17 cellular contexts compared by ENCODE assay signal in genomic region chr1:52426391-52426790, GRCh38. TPM values are rescaled to one million over a fixed set of nuclear protein-coding genes. Genes with fewer than 3 reads are reported as not detected.
A peak's percentile ranks its signal among the peaks of the same experiment; 100 is the strongest.
DNase-seq lines count a peak whose midpoint lies in the region; TF ChIP-seq lines count a peak whose summit lies in the region.
"Had no signal": no experiment of that assay in that cellular context is flagged by ENCODE, and none has a peak within 500 bp of the region (broad histone marks: within the 10 kb centered on the region; RNA-seq: fewer than 3 reads in every experiment).

No MANE protein-coding gene starts in this region.

- H3K36me3 ChIP-seq in GM23248 (ENCODE audit: low read depth), result peaks cover 27% of the 10 kb centered on the region
- peaks cover 17 to 52% of the 10 kb centered on the region in 2 experiments for H3K36me3 ChIP-seq in mesenchymal stem cell (ENCODE audit: control insufficient read depth in 1 of 2, insufficient read depth in 2 of 2, low read depth in 1 of 2, low read length in 2 of 2)
- peaks cover 29 to 55% (median 54%) of the 10 kb centered on the region in 3 donors for H3K36me3 ChIP-seq in tibial artery

- no peak overlapping the region for H3K4me3 ChIP-seq in AG10803 (ENCODE audit: low read length)
- no peak overlapping the region for H3K4me3 ChIP-seq in GM23248
- H3K4me3 ChIP-seq in mesenchymal stem cell (ENCODE audit: insufficient read depth in 1 of 2, low read depth in 1 of 2, low read length in 2 of 2), result no peak overlapping the region
- no peak overlapping the region for H3K4me3 ChIP-seq in tibial artery
- H3K4me3 ChIP-seq in coronary artery, result no peak overlapping the region
- H3K4me3 ChIP-seq: adrenal gland, SJCRH30 had no signal

- H4K20me1 ChIP-seq in GM23248 (ENCODE audit: insufficient read depth), result no peaks in the 10 kb centered on the region

- H3K9me3 ChIP-seq in GM23248 (ENCODE audit: low read depth) (no peaks in the 10 kb centered on the region), mesenchymal stem cell (ENCODE audit: control insufficient read depth, low read length) (no peaks in the 10 kb centered on the region), tibial artery (no peaks in the 10 kb centered on the region)
- H3K9me3 ChIP-seq: adrenal gland, SJCRH30 had no signal

- H3K14ac ChIP-seq in mesenchymal stem cell (ENCODE audit: low read length in 2 of 2), result no peak overlapping the region

- no peak overlapping the region for H3K4ac ChIP-seq in mesenchymal stem cell (ENCODE audit: low read depth in 1 of 2, low read length in 2 of 2)

- H2AK5ac ChIP-seq in mesenchymal stem cell (ENCODE audit: low read length, severe bottlenecking), result no peak overlapping the region

- H3K27me3 ChIP-seq in GM23248 (replicated peaks; ENCODE audit: insufficient read depth), result no peaks in the 10 kb centered on the region
- no peaks in the 10 kb centered on the region for H3K27me3 ChIP-seq in mesenchymal stem cell (ENCODE audit: control insufficient read depth in 1 of 2, insufficient read depth in 1 of 2, low read length in 2 of 2)
- no peaks in the 10 kb centered on the region for H3K27me3 ChIP-seq in tibial artery
- H3K27me3 ChIP-seq: adrenal gland, SJCRH30 had no signal

- no peak overlapping the region for H2BK12ac ChIP-seq in mesenchymal stem cell (ENCODE audit: low read length in 2 of 2)

- no peak overlapping the region for H3K18ac ChIP-seq in mesenchymal stem cell (ENCODE audit: low read depth in 1 of 2, low read length in 2 of 2)

- H3K27ac ChIP-seq in GM23248 (peak overlapping the region; percentile 21), mesenchymal stem cell (ENCODE audit: low read length, poor library complexity, severe bottlenecking) (no peak overlapping the region), tibial artery (no peak overlapping the region), coronary artery (no peak overlapping the region)
- H3K27ac ChIP-seq: adrenal gland, SJCRH30 had no signal

- H3F3A ChIP-seq in GM23248 (ENCODE audit: insufficient read depth), result peaks cover 44% of the 10 kb centered on the region

- H2BK5ac ChIP-seq in mesenchymal stem cell (ENCODE audit: low read depth, low read length, poor library complexity, severe bottlenecking), result no peak overlapping the region

- H3K79me2 ChIP-seq in GM23248 (ENCODE audit: insufficient read depth), result no peaks in the 10 kb centered on the region

- no peak overlapping the region for H3K23ac ChIP-seq in mesenchymal stem cell (ENCODE audit: low read length in 2 of 2)

- no peak overlapping the region for H3K9ac ChIP-seq in GM23248
- H3K9ac ChIP-seq in mesenchymal stem cell (ENCODE audit: low read length), result no peak overlapping the region

- no peaks in the 10 kb centered on the region for H3K9me2 ChIP-seq in GM23248 (ENCODE audit: insufficient read depth)

- no peak overlapping the region for H2BK120ac ChIP-seq in mesenchymal stem cell (ENCODE audit: low read depth, low read length)

- no peak overlapping the region for H4K91ac ChIP-seq in mesenchymal stem cell (ENCODE audit: low read length)

- in situ Hi-C loops in GM23248 (cut with MboI), result no loop called here

- TF ChIP-seq CTCF in AG10803 (conservative IDR thresholded peaks at IDR 0.05; ENCODE audit: low read length) (no peak), tibial artery (IDR thresholded peaks at IDR 0.05) (no peak), coronary artery (IDR thresholded peaks at IDR 0.05) (no peak)

- DNase-seq in AG10803 (ENCODE audit: low read depth) (peak; percentile 3), GM23248 (peak; percentile 61), amniotic stem cell (lab: John Stamatoyannopoulos, UW) (peak; percentile 42), mesenchymal stem cell (peak; percentile 40), tibial artery (no peak), coronary artery (ENCODE audit: low spot score) (no peak), NCI-H345 (lab: John Stamatoyannopoulos, UW) (no peak)
- no peak for DNase-seq in NK-92 treated with Interleukin-12 subunit alpha and Interleukin-12 subunit beta, amount 100 ng/mL, for 24 hours (lab: John Stamatoyannopoulos, UW)
- DNase-seq: activated CD4-positive, CD25-positive, alpha-beta regulatory T cell treated with anti-CD3 and anti-CD28 coated beads, Interleukin-2, amount 50 U/mL, for 72 hours; adrenal gland; COR-L47; effector memory CD4-positive, alpha-beta T cell; hippocampal formation; mesendoderm; NCI-H526; SJCRH30; stimulated activated CD4-positive, alpha-beta T cell treated with anti-CD3 and anti-CD28 coated beads, Interleukin-4, amount 100 ng/mL, for 1 hour had no signal

- no peak overlapping the region for H4K8ac ChIP-seq in mesenchymal stem cell (ENCODE audit: low read length)

- 52 to 58% methylated on average over 3 of the region's 3 CpGs for WGBS in GM23248 (ENCODE audit: low coverage in 1 of 2, low lambda C conversion rate in 2 of 2, missing lambda C conversion rate in 2 of 2), 2 experiments
- WGBS in mesenchymal stem cell, result 37% methylated on average over 2 of the region's 3 CpGs

- H2AFZ ChIP-seq in GM23248, result no peak overlapping the region
- no peak overlapping the region for H2AFZ ChIP-seq in mesenchymal stem cell (ENCODE audit: low read depth, low read length)

- no peak overlapping the region for H2BK15ac ChIP-seq in mesenchymal stem cell (ENCODE audit: low read depth, poor library complexity, severe bottlenecking)

- H3K4me2 ChIP-seq in GM23248 (ENCODE audit: unreplicated experiment) (peak overlapping the region; percentile 24), mesenchymal stem cell (ENCODE audit: low read length, poor library complexity, severe bottlenecking) (no peak overlapping the region)

- H3K79me1 ChIP-seq in mesenchymal stem cell (replicated peaks; ENCODE audit: low read length, poor library complexity, severe bottlenecking), result peaks cover 9% of the 10 kb centered on the region

- peaks cover 15% of the 10 kb centered on the region for H3K4me1 ChIP-seq in GM23248 (ENCODE audit: insufficient read depth)
- no peaks in the 10 kb centered on the region for H3K4me1 ChIP-seq in mesenchymal stem cell (ENCODE audit: control insufficient read depth, insufficient read depth, low read depth, low read length)
- no peaks in the 10 kb centered on the region for H3K4me1 ChIP-seq in tibial artery
- H3K4me1 ChIP-seq: adrenal gland, SJCRH30 had no signal

- intact Hi-C loops in tibial artery (cut with DNase I; ENCODE audit: low total_unique reads), result no loop called here

RNA-seq across cellular contexts. Expression of gene PRPF38A, which starts 22.0 kb away (rescaled TPM):
- 6.1 and 14.8 TPM in 2 replicates for total RNA-seq in GM23248 (2014; rRNA removed; shearing (Covaris generic))
- 27.0 and 27.3 TPM in 2 replicates for polyA plus RNA-seq in GM23248 (2016; fragmentation: Nextera tagmentation; extraction: Ambion mirVana)
- 22.8 TPM for polyA plus RNA-seq in mesenchymal stem cell (2013, experiment 1 of 2)
- polyA plus RNA-seq in mesenchymal stem cell (2013, experiment 2 of 2), result 21.8 TPM

RNA-seq across cellular contexts. Expression of gene ORC1, which starts 22.2 kb away (rescaled TPM):
- 1.9 and 3.4 TPM in 2 replicates for total RNA-seq in GM23248 (2014; rRNA removed; shearing (Covaris generic))
- 1.4 and 1.9 TPM in 2 replicates for polyA plus RNA-seq in GM23248 (2016; fragmentation: Nextera tagmentation; extraction: Ambion mirVana)
- 1.3 TPM for polyA plus RNA-seq in mesenchymal stem cell (2013, experiment 1 of 2)
- 1.5 TPM for polyA plus RNA-seq in mesenchymal stem cell (2013, experiment 2 of 2)

Comparison
In these comparisons a context has a peak if more than half of its experiments do, and no peak if none do; other contexts are left out.
1. DNase-seq: peak in AG10803 (single experiment), GM23248 (single experiment), amniotic stem cell (single experiment) and mesenchymal stem cell (single experiment); none in tibial artery (0 of 2), coronary artery (single experiment), NCI-H345 (single experiment) and NK-92 treated with Interleukin-12 subunit alpha and Interleukin-12 subunit beta, amount 100 ng/mL, for 24 hours (single experiment).